ENCODE assay signal across 22 cellular contexts in genomic region chr11:36141161-36141560, GRCh38.
"Had no signal": no experiment of that assay in that cellular context is flagged by ENCODE, and none has a peak within 500 bp of the region (broad histone marks: within the 10 kb centered on the region; RNA-seq: fewer than 3 reads in every experiment).

No MANE protein-coding gene starts in this region.

- DNase-seq: activated B cell treated with CpG ODN at 0.5 μM for 24 hours; activated CD4-positive, alpha-beta T cell treated with anti-CD3 and anti-CD28 coated beads, Interleukin-2, amount 50 U/mL, for 1 hour; activated CD8-positive, alpha-beta memory T cell treated with anti-CD3 and anti-CD28 coated beads, Interleukin-2, amount 10 ng/mL, durations not matched to agents 7 days and 5 days; activated CD8-positive, alpha-beta T cell treated with anti-CD3 and anti-CD28 coated beads, Interleukin-2, amount 10 ng/mL, durations not matched to agents 7 days and 5 days; activated naive CD4-positive, alpha-beta T cell; activated T-cell treated with anti-CD3 and anti-CD28 coated beads, Interleukin-2, amount 50 U/mL, for 48 hours; cerebellar nuclear complex; colonic mucosa; effector CD8-positive, alpha-beta T cell; mammary epithelial cell; naive thymus-derived CD4-positive, alpha-beta T cell; pancreas; psoas muscle; sigmoid colon; small intestine; stimulated activated CD4-positive, alpha-beta T cell treated with anti-CD3 and anti-CD28 coated beads, Interleukin-4, amount 100 ng/mL, for 24 hours; T-helper 2 cell; thyroid gland; upper lobe of right lung had no signal

- H3K4me1 Mint-ChIP-seq: activated B cell treated with CpG ODN at 0.5 μM for 24 hours; activated CD8-positive, alpha-beta memory T cell treated with anti-CD3 and anti-CD28 coated beads, Interleukin-2, amount 10 ng/mL, durations not matched to agents 7 days and 5 days; naive thymus-derived CD4-positive, alpha-beta T cell; stimulated activated effector memory CD8-positive, alpha-beta T cell treated with anti-CD3 and anti-CD28 coated beads, Interleukin-12 subunit alpha, Interleukin-12 subunit beta, amount 100 ng/mL, for 72 hours had no signal

- H3K9me3 Mint-ChIP-seq: activated B cell treated with CpG ODN at 0.5 μM for 24 hours; stimulated activated effector memory CD8-positive, alpha-beta T cell treated with anti-CD3 and anti-CD28 coated beads, Interleukin-12 subunit alpha, Interleukin-12 subunit beta, amount 100 ng/mL, for 72 hours; stimulated activated naive CD8-positive, alpha-beta T cell treated with anti-CD3 and anti-CD28 coated beads, Interleukin-15, Interleukin-2, amounts not matched to agents 100 ng/mL and 50 ng/mL, for 24 hours had no signal

- H3K36me3 Mint-ChIP-seq: activated CD8-positive, alpha-beta memory T cell treated with anti-CD3 and anti-CD28 coated beads, Interleukin-2, amount 10 ng/mL, durations not matched to agents 7 days and 5 days; activated naive CD4-positive, alpha-beta T cell treated with anti-CD3 and anti-CD28 coated beads, Interleukin-2, amount 50 U/mL, for 72 hours; naive thymus-derived CD4-positive, alpha-beta T cell; stimulated activated effector memory CD8-positive, alpha-beta T cell treated with anti-CD3 and anti-CD28 coated beads, Interleukin-12 subunit alpha, Interleukin-12 subunit beta, amount 100 ng/mL, for 72 hours had no signal

- H3K27ac ChIP-seq: colonic mucosa, pancreas, psoas muscle, sigmoid colon, thyroid gland, upper lobe of right lung had no signal

- H3K4me3 Mint-ChIP-seq: activated B cell treated with CpG ODN at 0.5 μM for 24 hours; activated CD8-positive, alpha-beta memory T cell treated with anti-CD3 and anti-CD28 coated beads, Interleukin-2, amount 10 ng/mL, durations not matched to agents 7 days and 5 days; activated CD8-positive, alpha-beta T cell treated with anti-CD3 and anti-CD28 coated beads, Interleukin-2, amount 10 ng/mL, durations not matched to agents 7 days and 5 days; naive thymus-derived CD4-positive, alpha-beta T cell; stimulated activated effector memory CD8-positive, alpha-beta T cell treated with anti-CD3 and anti-CD28 coated beads, Interleukin-12 subunit alpha, Interleukin-12 subunit beta, amount 100 ng/mL, for 72 hours; stimulated activated naive CD8-positive, alpha-beta T cell treated with anti-CD3 and anti-CD28 coated beads, Interleukin-15, Interleukin-2, amounts not matched to agents 100 ng/mL and 50 ng/mL, for 24 hours had no signal

- H3K4me3 ChIP-seq: colonic mucosa, pancreas, psoas muscle, sigmoid colon, thyroid gland, upper lobe of right lung had no signal

- H3K27ac Mint-ChIP-seq: activated B cell treated with CpG ODN at 0.5 μM for 24 hours; activated CD8-positive, alpha-beta memory T cell treated with anti-CD3 and anti-CD28 coated beads, Interleukin-2, amount 10 ng/mL, durations not matched to agents 7 days and 5 days; activated CD8-positive, alpha-beta T cell treated with anti-CD3 and anti-CD28 coated beads, Interleukin-2, amount 10 ng/mL, durations not matched to agents 7 days and 5 days; activated naive CD4-positive, alpha-beta T cell treated with anti-CD3 and anti-CD28 coated beads, Interleukin-2, amount 50 U/mL, for 72 hours; naive thymus-derived CD4-positive, alpha-beta T cell; stimulated activated effector memory CD8-positive, alpha-beta T cell treated with anti-CD3 and anti-CD28 coated beads, Interleukin-12 subunit alpha, Interleukin-12 subunit beta, amount 100 ng/mL, for 72 hours; stimulated activated naive CD8-positive, alpha-beta T cell treated with anti-CD3 and anti-CD28 coated beads, Interleukin-15, Interleukin-2, amounts not matched to agents 100 ng/mL and 50 ng/mL, for 24 hours had no signal

- H3K9me3 ChIP-seq: colonic mucosa, pancreas, psoas muscle, sigmoid colon, thyroid gland, upper lobe of right lung had no signal

- ATAC-seq: activated CD8-positive, alpha-beta memory T cell treated with anti-CD3 and anti-CD28 coated beads, Interleukin-2, amount 10 ng/mL, durations not matched to agents 7 days and 5 days; activated CD8-positive, alpha-beta T cell treated with anti-CD3 and anti-CD28 coated beads, Interleukin-2, amount 10 ng/mL, durations not matched to agents 7 days and 5 days; activated naive CD4-positive, alpha-beta T cell treated with anti-CD3 and anti-CD28 coated beads, Interleukin-2, amount 50 U/mL, for 72 hours; naive thymus-derived CD4-positive, alpha-beta T cell; pancreas; psoas muscle; stimulated activated effector memory CD8-positive, alpha-beta T cell treated with anti-CD3 and anti-CD28 coated beads, Interleukin-12 subunit alpha, Interleukin-12 subunit beta, amount 100 ng/mL, for 72 hours; upper lobe of right lung had no signal

- H3K27me3 Mint-ChIP-seq: activated CD8-positive, alpha-beta memory T cell treated with anti-CD3 and anti-CD28 coated beads, Interleukin-2, amount 10 ng/mL, durations not matched to agents 7 days and 5 days had no signal

- H3K4me1 ChIP-seq: colonic mucosa, pancreas, psoas muscle, sigmoid colon, thyroid gland, upper lobe of right lung had no signal

- H3K36me3 ChIP-seq: colonic mucosa, pancreas, sigmoid colon, thyroid gland, upper lobe of right lung had no signal

- H3K27me3 ChIP-seq: colonic mucosa, pancreas, sigmoid colon, thyroid gland, upper lobe of right lung had no signal
